ENCODE assay signal across 8 cellular contexts in the genomic region with DNA sequence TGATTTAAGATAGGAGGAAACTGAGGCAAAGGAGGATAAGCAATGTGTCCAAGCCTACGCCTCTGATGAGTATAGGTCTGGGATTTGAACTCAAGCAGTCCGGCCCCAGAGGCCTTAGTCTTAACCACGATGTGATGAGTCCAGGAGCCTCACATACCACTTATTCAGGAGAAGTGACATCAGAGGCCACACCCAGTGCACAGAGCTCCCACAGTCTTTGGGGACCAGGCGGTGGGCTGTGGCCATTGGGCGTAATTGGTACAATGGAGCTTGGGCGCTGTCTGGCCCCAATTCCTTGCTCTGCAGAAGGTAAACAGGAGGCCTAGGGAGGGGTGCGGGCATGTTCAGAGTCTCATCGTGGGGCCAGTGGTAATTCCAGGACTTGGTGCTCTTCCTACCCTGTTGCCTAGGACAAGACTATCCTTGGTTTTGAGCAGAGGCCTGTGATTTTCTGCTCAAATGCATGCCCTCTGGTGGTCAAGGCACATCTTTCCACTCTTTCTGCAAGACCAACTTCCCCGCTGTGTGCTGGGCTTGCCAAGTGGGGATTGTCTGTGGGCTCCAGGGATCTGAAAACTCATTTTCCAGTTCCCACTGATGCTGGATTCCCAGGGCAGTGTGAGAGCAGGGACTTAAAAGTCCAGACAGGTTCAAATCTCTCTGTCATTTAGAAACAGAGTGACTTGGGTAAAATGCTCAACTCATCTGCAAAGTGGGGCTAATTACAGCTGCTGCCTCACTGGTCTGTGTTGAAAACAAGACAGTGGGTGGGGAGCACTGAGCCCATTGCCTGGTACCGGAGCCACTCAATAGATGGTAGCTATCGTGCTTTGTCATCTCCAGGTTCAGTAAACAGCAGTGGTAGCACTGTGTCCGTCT. TPM values are rescaled to one million over a fixed set of nuclear protein-coding genes. Genes with fewer than 3 reads are reported as not detected.
A peak's percentile ranks its signal among the peaks of the same experiment; 100 is the strongest.
DNase-seq lines count a peak whose midpoint lies in the region; TF ChIP-seq lines count a peak whose summit lies in the region.

No MANE protein-coding gene starts in this region.

- no peak overlapping the region for H3K4me3 ChIP-seq in GM12875 (ENCODE audit: low read depth, low read length)
- H3K4me3 ChIP-seq in spleen, result peak overlapping the region in 1 of 8 donors; percentile 21

- 57 to 81% (median 70%) methylated on average over 9 to 12 of the region's 12 CpGs for WGBS in spleen, 5 donors

- peaks cover 43% of the 10 kb centered on the region for H3K4me1 Mint-ChIP-seq in MCF 10A (ENCODE audit: insufficient read depth, unreplicated experiment)

- no peak overlapping the region for H3K27ac Mint-ChIP-seq in MCF 10A (ENCODE audit: low read depth, unreplicated experiment)

- no peaks in the 10 kb centered on the region for H3K9me3 ChIP-seq in spleen

- H3K36me3 Mint-ChIP-seq in MCF 10A (ENCODE audit: insufficient read depth, unreplicated experiment), result peaks cover 39% of the 10 kb centered on the region

- H3K4me1 ChIP-seq in spleen, result peaks cover 10 to 98% (median 70%) of the 10 kb centered on the region in 6 donors

- H3K36me3 ChIP-seq in spleen, result peaks cover 0 to 95% (median 23%) of the 10 kb centered on the region in 6 donors

- DNase-seq in AML-193 (lab: John Stamatoyannopoulos, UW) (peak; percentile 43 to 73), NOMO-1 treated with DMSO at 0.1 percent for 48 hours (lab: John Stamatoyannopoulos, UW; ENCODE audit: unreplicated experiment) (peak; percentile 20), MCF 10A (ENCODE audit: unreplicated experiment) (peak; percentile 81), iPS-NIHi7 (ENCODE audit: extremely low spot score) (peak; percentile 72), spleen (no peak), NCI-H526 treated with DMSO at 0.1 percent for 48 hours (lab: John Stamatoyannopoulos, UW) (no peak), NCI-H128 (lab: John Stamatoyannopoulos, UW; ENCODE audit: unreplicated experiment) (no peak)

- POLR2A ChIA-PET in MCF 10A (lab: Yijun Ruan, JAX), result interaction anchor here (1.1 to 3.9 kb wide), 6 partner anchors 13 to 64 kb away, joined by 3 to 10 read pairs (median 6); no protein-coding TSS in a partner anchor

- CTCF ChIA-PET in MCF 10A (lab: Yijun Ruan, JAX), result interaction anchor here (0.6 to 7.1 kb wide), 24 partner anchors 10 to 501 kb away, joined by 3 to 137 read pairs (median 5); partner anchors contain the start of gene RPS14

- no peaks in the 10 kb centered on the region for H3K27me3 Mint-ChIP-seq in MCF 10A (ENCODE audit: insufficient read depth, unreplicated experiment)

- no peaks in the 10 kb centered on the region for H3K9me3 Mint-ChIP-seq in MCF 10A (ENCODE audit: unreplicated experiment)

- H3K27me3 ChIP-seq in spleen (replicated peaks in 1 of 7), result no peaks in the 10 kb centered on the region

- peak; percentile 62 for TF ChIP-seq CTCF in GM12875 (IDR thresholded peaks at IDR 0.05; ENCODE audit: borderline replicate concordance, insufficient read depth, low read depth, low read length)
- TF ChIP-seq CTCF in MCF 10A (IDR thresholded peaks at IDR 0.05; ENCODE audit: unreplicated experiment), result peak; percentile 85
- peak; percentile 36 to 73 (median 62) for TF ChIP-seq CTCF in spleen (IDR thresholded peaks at IDR 0.05 in 8 of 11, conservative IDR thresholded peaks at IDR 0.05 in 3 of 11)

- no TSS peak for BruUV-seq in MCF 10A (replicated peaks; lab: Mats Ljungman, UMichigan)

- intact Hi-C loops in MCF 10A (cut with micrococcal nuclease), result loop anchor here (1.0 kb wide), 2 partner anchors 36 to 64 kb away; no protein-coding TSS in a partner anchor
- intact Hi-C loops in spleen (cut with DNase I; ENCODE audit: low total_unique reads), result no loop called here

- peak overlapping the region in 6 of 8 donors; percentile 6 to 78 (median 70) for H3K27ac ChIP-seq in spleen

- no peak overlapping the region for H3K4me3 Mint-ChIP-seq in MCF 10A (ENCODE audit: unreplicated experiment)

- TF ChIP-seq POLR2A in spleen (IDR thresholded peaks at IDR 0.05), result no peak

RNA-seq across cellular contexts. Expression of gene NDST1, which starts 15.8 kb away (rescaled TPM):
- total RNA-seq in MCF 10A (2022) (68.9 and 79.3 TPM in 2 replicates), spleen (100 to 1,000 TPM; 123 to 360 (median 261) TPM)
- polyA plus RNA-seq in spleen, result 10 to 100 TPM in 1 of 3 donors, 1 to 10 TPM in 2; 6.1 to 45.7 (median 6.8) TPM

Comparison
In these comparisons a context has a peak if more than half of its experiments do, and no peak if none do; other contexts are left out.
1. DNase-seq: peak in AML-193 (2 of 2), NOMO-1 treated with DMSO at 0.1 percent for 48 hours (single experiment), MCF 10A (single experiment) and iPS-NIHi7 (single experiment); none in spleen (single experiment), NCI-H526 treated with DMSO at 0.1 percent for 48 hours (single experiment) and NCI-H128 (single experiment).
2. Peak in every context shown above with its lines, with median percentiles within 50 percentile points of each other: CTCF ChIP-seq.